ENCODE assay signal across 17 cellular contexts in genomic region chr4:183589710-183590109, GRCh38.
"Had no signal": no experiment of that assay in that cellular context is flagged by ENCODE, and none has a peak within 500 bp of the region (broad histone marks: within the 10 kb centered on the region; RNA-seq: fewer than 3 reads in every experiment).

No MANE protein-coding gene starts in this region.

- ATAC-seq: activated T-cell treated with anti-CD3 and anti-CD28 coated beads, Interleukin-2, amount 50 U/mL, for 4 hours; left cardiac atrium; mucosa of descending colon; naive thymus-derived CD8-positive, alpha-beta T cell; right lobe of liver had no signal

- H3K4me3 ChIP-seq: cardiac muscle cell, lung, mucosa of descending colon, prostate gland, right lobe of liver had no signal

- DNase-seq: activated CD4-positive, alpha-beta memory T cell treated with anti-CD3 and anti-CD28 coated beads for 36 hours; activated CD4-positive, alpha-beta T cell treated with anti-CD3 and anti-CD28 coated beads for 1 hour; activated gamma-delta T cell; activated naive CD8-positive, alpha-beta T cell treated with anti-CD3 and anti-CD28 coated beads for 36 hours; activated T-cell treated with anti-CD3 and anti-CD28 coated beads, Interleukin-2, amount 50 U/mL, for 4 hours; anterior cingulate cortex; hypothalamus; left cardiac atrium; mucosa of descending colon; naive thymus-derived CD8-positive, alpha-beta T cell; right lobe of liver; stimulated activated naive CD4-positive, alpha-beta T cell; substantia nigra; T-helper 9 cell had no signal
